Comparison of ENCODE assay signal across 8 cellular contexts in the genomic region with DNA sequence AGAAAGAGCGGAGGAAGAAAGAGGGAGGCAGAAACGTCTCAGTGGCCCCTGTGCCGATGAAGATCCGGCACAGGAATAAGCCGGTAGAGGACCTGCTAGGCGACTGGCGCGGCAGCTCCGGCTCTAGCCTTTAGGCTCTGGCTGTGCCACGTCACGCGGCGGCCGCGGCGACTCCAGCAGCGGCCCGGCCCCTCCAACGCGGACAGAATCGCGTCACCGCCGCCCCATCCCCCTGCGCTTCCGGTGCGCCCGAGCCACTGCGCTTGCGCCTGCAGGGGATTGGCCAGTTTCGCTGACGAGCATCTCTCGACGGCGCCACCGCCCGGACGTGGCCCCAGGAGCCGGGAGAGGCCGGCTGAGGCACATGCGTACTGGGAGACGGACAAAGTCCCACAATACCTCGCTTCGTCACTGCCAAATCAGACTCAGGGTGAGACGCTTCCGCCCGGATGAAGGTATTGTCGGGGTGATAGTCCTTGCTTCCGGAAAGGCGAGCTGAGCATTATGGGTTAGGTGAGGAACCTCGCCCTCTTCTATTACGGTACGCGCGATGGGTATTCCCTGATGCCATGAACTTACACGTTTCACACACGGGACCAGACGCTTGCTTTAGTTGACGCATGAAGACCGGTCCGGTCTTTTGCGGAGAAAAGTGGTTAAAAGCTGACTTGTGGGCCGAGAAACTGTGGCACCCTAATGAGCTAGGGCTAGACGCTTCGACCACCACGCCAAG. TPM values are rescaled to one million over a fixed set of nuclear protein-coding genes. Genes with fewer than 3 reads are reported as not detected.
DNase-seq lines count a peak whose midpoint lies in the region; TF ChIP-seq lines count a peak whose summit lies in the region.

ARF4 (minus strand) TSS at position 105 of the 733 bp plus-strand sequence. CDS start 204 bp downstream, outside the sequence.

- H3K4me1 ChIP-seq in neuron (ENCODE audit: insufficient read depth, low read length), result peaks cover 24% of the 10 kb centered on the region
- peaks cover 4 to 52% (median 44%) of the 10 kb centered on the region in 5 donors for H3K4me1 ChIP-seq in subcutaneous abdominal adipose tissue (ENCODE audit: control insufficient read depth in 5 of 5, insufficient read depth in 5 of 5, low read length in 5 of 5)

- H3K4me1 Mint-ChIP-seq in activated naive CD4-positive, alpha-beta T cell treated with anti-CD3 and anti-CD28 coated beads for 36 hours (ENCODE audit: low read depth), result peaks cover 45% of the 10 kb centered on the region

- H3K4me3 Mint-ChIP-seq in activated naive CD4-positive, alpha-beta T cell treated with anti-CD3 and anti-CD28 coated beads for 36 hours, result peak within 1 kb of the TSS; percentile 97

- CTCF ChIA-PET in activated naive CD4-positive, alpha-beta T cell treated with anti-CD3 and anti-CD28 coated beads for 36 hours (lab: Charles Lee), result interaction anchor here (0.6 to 1.5 kb wide), 3 partner anchors 159 to 283 kb away, joined by 3 to 6 read pairs (median 3); partner anchors contain the start of gene SLMAP

- no peaks in the 10 kb centered on the region for H3K9me3 Mint-ChIP-seq in activated naive CD4-positive, alpha-beta T cell treated with anti-CD3 and anti-CD28 coated beads for 36 hours

- peak within 1 kb of the TSS; percentile 99 for H3K27ac ChIP-seq in subcutaneous abdominal adipose tissue (ENCODE audit: low read depth, low read length)

- H3K27me3 ChIP-seq in neuron (ENCODE audit: insufficient read depth, low read length), result no peaks in the 10 kb centered on the region
- no peaks in the 10 kb centered on the region for H3K27me3 ChIP-seq in subcutaneous abdominal adipose tissue (ENCODE audit: control insufficient read depth in 5 of 5, insufficient read depth in 4 of 5, low read length in 5 of 5)

- H3K4me3 ChIP-seq in HFF-Myc (replicated peaks; ENCODE audit: low read depth, low read length) (peak within 1 kb of the TSS; percentile 67), neuron (ENCODE audit: low read length) (peak within 1 kb of the TSS; percentile 98), subcutaneous abdominal adipose tissue (ENCODE audit: low read depth in 1 of 5, low read length in 5 of 5) (peak within 1 kb of the TSS; percentile 99 to 100 (median 99))

- peak; percentile 99 for DNase-seq in GM04504 (ENCODE audit: low read depth)
- peak; percentile 99 for DNase-seq in HFF-Myc (ENCODE audit: extremely low read depth, low read depth)
- DNase-seq in NAMALWA (ENCODE audit: low spot score), result peak; percentile 97
- peak; percentile 98 for DNase-seq in SK-N-DZ (ENCODE audit: low spot score)
- peak; percentile 99 for DNase-seq in activated naive CD4-positive, alpha-beta T cell treated with anti-CD3 and anti-CD28 coated beads for 36 hours
- DNase-seq in foreskin melanocyte, result peak; percentile 99

- peak within 1 kb of the TSS; percentile 100 for H3K27ac Mint-ChIP-seq in activated naive CD4-positive, alpha-beta T cell treated with anti-CD3 and anti-CD28 coated beads for 36 hours

- no peaks in the 10 kb centered on the region for H3K27me3 Mint-ChIP-seq in activated naive CD4-positive, alpha-beta T cell treated with anti-CD3 and anti-CD28 coated beads for 36 hours (ENCODE audit: low read depth)

- intact Hi-C loops in activated naive CD4-positive, alpha-beta T cell treated with anti-CD3 and anti-CD28 coated beads for 36 hours (cut with micrococcal nuclease), result loop anchor here (1.0 to 10.0 kb wide), 13 partner anchors 41 to 893 kb away; partner anchors contain the start of genes APPL1, HTD2, PDE12 and RPP14

- TF ChIP-seq CTCF in HFF-Myc (IDR thresholded peaks at IDR 0.05; ENCODE audit: low read depth, low read length, missing control alignments), result no peak

- peaks cover 15% of the 10 kb centered on the region for H3K36me3 ChIP-seq in neuron (ENCODE audit: insufficient read depth, low read length)
- peaks cover 3 to 6% (median 4%) of the 10 kb centered on the region in 5 donors for H3K36me3 ChIP-seq in subcutaneous abdominal adipose tissue (ENCODE audit: control insufficient read depth in 5 of 5, insufficient read depth in 5 of 5, low read length in 5 of 5)

- peak within 1 kb of the TSS; percentile 43 for H2AFZ ChIP-seq in neuron (ENCODE audit: low read depth, low read length)

- peak within 1 kb of the TSS; percentile 96 to 100 (median 99) for H3K9ac ChIP-seq in subcutaneous abdominal adipose tissue (ENCODE audit: low read length in 5 of 5)

- H3K36me3 Mint-ChIP-seq in activated naive CD4-positive, alpha-beta T cell treated with anti-CD3 and anti-CD28 coated beads for 36 hours (ENCODE audit: low read depth), result peaks cover 19% of the 10 kb centered on the region

- H3K9me3 ChIP-seq in neuron (ENCODE audit: low read length) (no peaks in the 10 kb centered on the region), subcutaneous abdominal adipose tissue (ENCODE audit: control insufficient read depth in 5 of 5, low read length in 5 of 5) (no peaks in the 10 kb centered on the region)

RNA-seq across cellular contexts. Expression of gene ARF4, which starts in this region (rescaled TPM):
- polyA plus RNA-seq in SK-N-DZ (2014; cell fraction: cytosol; rRNA removed), result 159 and 163 TPM in 2 replicates
- polyA plus RNA-seq in SK-N-DZ (2014; cell fraction: nucleus; rRNA removed), result 71.3 and 78.8 TPM in 2 replicates
- 10 to 100 TPM; 49.0 to 50.8 TPM for total RNA-seq in activated naive CD4-positive, alpha-beta T cell treated with anti-CD3 and anti-CD28 coated beads for 36 hours

Comparison
In these comparisons a context has a peak if more than half of its experiments do, and no peak if none do; other contexts are left out.
1. Peak in every context shown above with its lines: DNase-seq, H3K4me3 ChIP-seq and H3K27ac ChIP-seq.